In genomic region chr2:20446917-20447436, GRCh38 we compare ENCODE assay signal across 8 cellular contexts. TPM values are rescaled to one million over a fixed set of nuclear protein-coding genes. Genes with fewer than 3 reads are reported as not detected.
DNase-seq lines count a peak whose midpoint lies in the region; ATAC-seq and TF ChIP-seq lines count a peak whose summit lies in the region.

Gene RHOB (plus strand): TSS chr2:20447074. CDS start chr2:20447466, 392 bp downstream.

- no peaks in the 10 kb centered on the region for H3K27me3 ChIP-seq in AG04450 (ENCODE audit: control insufficient read depth, insufficient read depth, low read length)

- peaks cover 4% of the 10 kb centered on the region; the same call in 1 of the 2 replicates for H3K9me3 ChIP-seq in AG04450 (ENCODE audit: control insufficient read depth, insufficient read depth, low read length)

- CTCF ChIA-PET in AG04450 (lab: Charles Lee), result interaction anchor here (0.6 to 4.3 kb wide), 13 partner anchors 34 to 204 kb away, joined by 3 to 22 read pairs (median 5); partner anchors contain the start of gene HS1BP3

- H3K4me3 ChIP-seq in AG04450 (ENCODE audit: low read depth, low read length), result peak within 1 kb of the TSS; percentile 91

- TF ChIP-seq CTCF in AG04450 (IDR thresholded peaks at IDR 0.05; ENCODE audit: low read depth, low read length), result no peak

- peak within 1 kb of the TSS; percentile 47 for H3K27ac ChIP-seq in AG04450 (ENCODE audit: low read depth, low read length)

- ATAC-seq in HG03175 (IDR thresholded peaks at IDR 0.05; ENCODE audit: unreplicated experiment), result peak; percentile 98

- DNase-seq in AG04450 (ENCODE audit: low read depth, low spot score) (peak; percentile 96), NCI-H345 (lab: John Stamatoyannopoulos, UW) (peak; percentile 100), cerebellar nuclear complex (lab: John Stamatoyannopoulos, UW) (peak; percentile 89 to 91), islet precursor cell (peak; percentile 99)
- peak; percentile 83 for DNase-seq in activated CD4-positive, alpha-beta T cell treated with anti-CD3 and anti-CD28 coated beads for 1 hour
- DNase-seq in stimulated activated CD4-positive, alpha-beta T cell treated with anti-CD3 and anti-CD28 coated beads, Interleukin-12 subunit alpha, Interleukin-12 subunit beta, amount 100 ng/mL, for 4 hours, result peak; percentile 81

- TF ChIP-seq POLR2A in GM18951 (IDR thresholded peaks at IDR 0.05; ENCODE audit: extremely low read depth, insufficient read depth, insufficient read length), result peak; percentile 99

- in situ Hi-C loops in GM18951 (cut with MboI; ENCODE audit: low sequenced_read_pairs, unreplicated experiment), result no loop called here

- POLR2A ChIA-PET in AG04450 (lab: Yijun Ruan, JAX), result interaction anchor here (0.6 to 5.1 kb wide), 75 partner anchors 9 to 308 kb away, joined by 3 to 72 read pairs (median 7); partner anchors contain the start of gene HS1BP3

RNA-seq across cellular contexts. Expression of gene RHOB, which starts in this region (rescaled TPM):
- 45.5 and 47.7 TPM in 2 replicates for polyA plus RNA-seq in AG04450 (2011; rRNA removed)
- 21.0 and 22.5 TPM in 2 replicates for polyA minus RNA-seq in AG04450 (2011; rRNA and poly(A)+ RNA removed)

Comparison
In these comparisons a context has a peak if more than half of its experiments do, and no peak if none do; other contexts are left out.
1. Peak in every context shown above with its lines: DNase-seq, ATAC-seq, H3K4me3 ChIP-seq and H3K27ac ChIP-seq.